8 cellular contexts compared by ENCODE assay signal in the genomic region with DNA sequence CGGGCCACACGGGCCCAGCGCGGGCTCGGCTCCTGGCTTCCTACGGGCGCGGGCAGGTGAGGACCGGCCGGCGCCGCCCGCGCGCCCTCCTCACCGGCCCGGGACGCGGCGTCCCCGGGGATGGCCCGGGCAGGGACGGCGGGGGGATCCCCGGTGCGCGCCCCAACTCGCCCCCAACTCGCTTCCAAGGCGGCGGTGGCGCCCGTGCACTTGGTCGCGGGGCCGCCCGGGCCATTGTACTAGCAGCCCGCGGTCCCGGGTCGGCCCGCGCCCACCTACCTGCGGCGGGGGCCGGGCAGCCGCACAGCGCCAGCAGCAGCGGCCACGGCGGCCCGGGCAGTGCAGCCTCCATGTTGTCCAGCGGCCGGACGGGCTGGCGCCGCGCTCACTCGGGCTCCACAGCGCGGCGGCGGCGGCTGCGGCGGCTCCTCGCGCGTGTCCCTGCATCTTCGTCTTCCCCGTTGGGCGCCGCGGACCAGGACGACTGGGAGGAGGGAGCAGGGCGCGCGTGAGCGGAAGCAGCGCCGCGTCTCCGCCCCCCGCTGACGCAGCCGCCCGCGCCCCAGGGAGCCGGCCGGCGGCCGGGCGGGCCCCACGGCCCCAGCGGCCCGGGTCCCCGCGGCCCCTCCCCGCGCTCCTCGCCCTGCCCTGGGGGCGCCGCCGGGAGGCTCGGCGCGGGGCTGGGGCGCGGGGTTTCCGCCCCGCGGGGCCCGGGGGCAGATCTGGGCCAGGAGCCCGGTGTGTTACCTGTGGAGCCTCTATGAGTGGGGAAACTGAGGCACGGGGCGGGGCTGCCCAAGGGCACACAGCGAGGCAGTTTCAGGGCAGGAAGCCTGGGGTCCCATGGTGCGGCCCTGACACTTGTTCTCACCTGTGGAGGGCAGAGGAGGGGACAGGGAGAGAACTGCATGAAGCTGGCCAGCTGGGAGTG.
DNase-seq lines count a peak whose midpoint lies in the region; ATAC-seq and TF ChIP-seq lines count a peak whose summit lies in the region.

No MANE protein-coding gene starts in this region.

- H3K4me2 ChIP-seq in KMS-11: peak overlapping the region; percentile 92

- no peak overlapping the region for H3K27ac Mint-ChIP-seq in central memory CD8-positive, alpha-beta T cell (ENCODE audit: low read depth)

- H3K4me3 ChIP-seq in KMS-11 (IDR thresholded peaks at IDR 0.05; ENCODE audit: insufficient read depth, low read depth, low read length): no peak overlapping the region

- TF ChIP-seq CTCF in KMS-11 (conservative IDR thresholded peaks at IDR 0.05; ENCODE audit: low read depth, low read length): no peak

- no peaks in the 10 kb centered on the region for H4K20me1 ChIP-seq in KMS-11 (ENCODE audit: insufficient read depth)

- H3K79me2 ChIP-seq in KMS-11 (ENCODE audit: insufficient read depth, low read depth): peaks cover 12% of the 10 kb centered on the region; the same call in 1 of the 2 replicates

- peaks cover 17% of the 10 kb centered on the region for H3K4me1 ChIP-seq in KMS-11 (ENCODE audit: low read depth, poor library complexity, severe bottlenecking)

- H2AFZ ChIP-seq in KMS-11 (ENCODE audit: low read depth): peak overlapping the region; percentile 81

- H3K27ac ChIP-seq in KMS-11: no peak overlapping the region

- H3K36me3 Mint-ChIP-seq in central memory CD8-positive, alpha-beta T cell (ENCODE audit: insufficient read depth): peaks cover 2% of the 10 kb centered on the region

- H3K27me3 ChIP-seq in KMS-11 (ENCODE audit: insufficient read depth, low read depth): no peaks in the 10 kb centered on the region

- H3K36me3 ChIP-seq in KMS-11 (ENCODE audit: insufficient read depth): no peaks in the 10 kb centered on the region

- ATAC-seq in GM19035 (IDR thresholded peaks at IDR 0.05; ENCODE audit: unreplicated experiment): peak; percentile 60
- ATAC-seq in central memory CD8-positive, alpha-beta T cell (replicated peaks; ENCODE audit: extremely low read depth, poor library complexity, severe bottlenecking): peak; percentile 59
- ATAC-seq in GM18517 (IDR thresholded peaks at IDR 0.05; ENCODE audit: unreplicated experiment): no peak

- H3K4me3 Mint-ChIP-seq in central memory CD8-positive, alpha-beta T cell: peak overlapping the region; percentile 79

- peak overlapping the region; percentile 65; the same call in 1 of the 2 replicates for H3K9ac ChIP-seq in KMS-11

- H3K4me1 Mint-ChIP-seq in central memory CD8-positive, alpha-beta T cell: peaks cover 38% of the 10 kb centered on the region

- DNase-seq in AG20443 (ENCODE audit: low spot score): peak; percentile 96
- DNase-seq in activated CD4-positive, alpha-beta T cell treated with anti-CD3 and anti-CD28 coated beads for 1 hour: peak; percentile 47
- DNase-seq in central memory CD8-positive, alpha-beta T cell (ENCODE audit: low spot score in 2 of 2): no peak
- DNase-seq in kidney tubule cell (ENCODE audit: low spot score): peak; percentile 78
- DNase-seq in stimulated activated CD4-positive, alpha-beta T cell treated with anti-CD3 and anti-CD28 coated beads, Interleukin-1b, Interleukin-23, amount 100 ng/mL, for 24 hours (ENCODE audit: low read depth in 4 of 4, low spot score in 1 of 4): peak; percentile 24 to 61 (median 47)

- H3K9me3 Mint-ChIP-seq in central memory CD8-positive, alpha-beta T cell: no peaks in the 10 kb centered on the region

- no peaks in the 10 kb centered on the region for H3K27me3 Mint-ChIP-seq in central memory CD8-positive, alpha-beta T cell

Comparison
In these comparisons a context has a peak if more than half of its experiments do, and no peak if none do; other contexts are left out.
1. DNase-seq: peak in AG20443 (single experiment), activated CD4-positive, alpha-beta T cell treated with anti-CD3 and anti-CD28 coated beads for 1 hour (single experiment), kidney tubule cell (single experiment) and stimulated activated CD4-positive, alpha-beta T cell treated with anti-CD3 and anti-CD28 coated beads, Interleukin-1b, Interleukin-23, amount 100 ng/mL, for 24 hours (4 of 4); none in central memory CD8-positive, alpha-beta T cell (0 of 2).